29 cellular contexts compared by ENCODE assay signal in the genomic region with DNA sequence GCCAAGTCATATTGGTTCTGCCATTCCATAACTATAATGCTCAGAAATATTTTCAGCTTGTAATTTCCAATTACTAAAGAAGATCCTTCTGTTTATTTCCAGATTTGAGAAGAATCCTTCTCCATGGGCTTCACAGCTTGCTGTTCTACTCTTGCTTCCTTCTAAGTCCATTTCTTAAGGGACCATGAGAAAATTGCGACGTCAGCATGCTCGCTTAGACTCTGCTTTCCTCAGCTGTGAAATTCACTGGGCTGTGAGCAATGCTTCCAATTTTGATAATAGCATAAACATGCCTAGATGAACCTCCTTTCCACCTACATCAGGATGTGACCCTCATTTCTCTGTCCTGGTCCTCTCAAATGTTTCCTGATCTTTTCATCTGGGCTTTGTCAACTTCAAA.
"Had no signal": no experiment of that assay in that cellular context is flagged by ENCODE, and none has a peak within 500 bp of the region (broad histone marks: within the 10 kb centered on the region; RNA-seq: fewer than 3 reads in every experiment).

No MANE protein-coding gene starts in this region.

- H3K4me3 ChIP-seq: stomach, suprapubic skin, testis, thoracic aorta, thyroid gland, tibial artery, tibial nerve, transverse colon, upper lobe of left lung, upper lobe of right lung, uterus, vagina had no signal

- DNase-seq: stimulated activated CD4-positive, alpha-beta T cell treated with anti-CD3 and anti-CD28 coated beads, Interleukin-2, amount 100 ng/mL, for 48 hours; stimulated activated CD4-positive, alpha-beta T cell treated with anti-CD3 and anti-CD28 coated beads, Interleukin-4, amount 100 ng/mL, for 1 hour; stimulated activated CD4-positive, alpha-beta T cell treated with anti-CD3 and anti-CD28 coated beads, Interleukin-4, amount 100 ng/mL, for 24 hours; stimulated activated CD4-positive, alpha-beta T cell treated with anti-CD3 and anti-CD28 coated beads, Interleukin-4, amount 100 ng/mL, for 4 hours; stimulated activated CD8-positive, alpha-beta memory T cell treated with anti-CD3 and anti-CD28 coated beads, Interleukin-4, amount 100 ng/mL, for 48 hours; stimulated activated naive B cell treated with anti-CD40 and anti-IgM and Interleukin-4, amounts not matched to agents 10 μg/mL and 1 μg/mL and 100 μg/mL, for 72 hours; stimulated activated naive CD4-positive, alpha-beta T cell; stimulated activated naive CD4-positive, alpha-beta T cell treated with Interleukin-2 at 50 U/mL for 16 hours; stimulated activated naive CD8-positive, alpha-beta T cell treated with anti-CD3 and anti-CD28 coated beads, Interleukin-15, amount 100 ng/mL, for 72 hours; stimulated activated naive CD8-positive, alpha-beta T cell treated with anti-CD3 and anti-CD28 coated beads, Interleukin-15, Interleukin-2, amounts not matched to agents 100 U/mL and 50 U/mL, for 24 hours; stomach; substantia nigra; testis; thyroid gland; tibial artery; transverse colon; trophoblast cell; upper lobe of left lung; upper lobe of right lung; uterus had no signal

- H3K27ac Mint-ChIP-seq: stimulated activated effector memory CD8-positive, alpha-beta T cell treated with anti-CD3 and anti-CD28 coated beads, Interleukin-12 subunit alpha, Interleukin-12 subunit beta, amount 100 ng/mL, for 72 hours; stimulated activated memory B cell treated with anti-CD40 and anti-IgM and Interleukin-4, amounts not matched to agents 10 μg/mL and 1 μg/mL and 100 μg/mL, for 72 hours; stimulated activated naive B cell treated with anti-CD40 and anti-IgM and Interleukin-4, amounts not matched to agents 10 μg/mL and 1 μg/mL and 100 μg/mL, for 72 hours; stimulated activated naive CD8-positive, alpha-beta T cell treated with anti-CD3 and anti-CD28 coated beads, Interleukin-15, amount 100 ng/mL, for 72 hours; stimulated activated naive CD8-positive, alpha-beta T cell treated with anti-CD3 and anti-CD28 coated beads, Interleukin-15, Interleukin-2, amounts not matched to agents 100 ng/mL and 50 ng/mL, for 24 hours; type B pancreatic cell had no signal

- FAIRE-seq: urothelium cell line had no signal

- H3K27ac ChIP-seq: stomach, suprapubic skin, testis, thoracic aorta, thyroid gland, tibial artery, tibial nerve, transverse colon, upper lobe of left lung, upper lobe of right lung, uterus, vagina had no signal

- H3K9me3 ChIP-seq: suprapubic skin, testis, thoracic aorta, thyroid gland, tibial artery, tibial nerve, transverse colon, upper lobe of left lung, upper lobe of right lung, uterus, vagina had no signal

- H3K4me1 ChIP-seq: stomach, testis, thyroid gland, tibial artery, tibial nerve, transverse colon, upper lobe of left lung, upper lobe of right lung, uterus, vagina had no signal

- H3K36me3 Mint-ChIP-seq: stimulated activated effector memory CD8-positive, alpha-beta T cell treated with anti-CD3 and anti-CD28 coated beads, Interleukin-12 subunit alpha, Interleukin-12 subunit beta, amount 100 ng/mL, for 72 hours; stimulated activated memory B cell treated with anti-CD40 and anti-IgM and Interleukin-4, amounts not matched to agents 10 μg/mL and 1 μg/mL and 100 μg/mL, for 72 hours; stimulated activated naive B cell treated with anti-CD40 and anti-IgM and Interleukin-4, amounts not matched to agents 10 μg/mL and 1 μg/mL and 100 μg/mL, for 72 hours; type B pancreatic cell had no signal

- H3K4me3 Mint-ChIP-seq: stimulated activated effector memory CD8-positive, alpha-beta T cell treated with anti-CD3 and anti-CD28 coated beads, Interleukin-12 subunit alpha, Interleukin-12 subunit beta, amount 100 ng/mL, for 72 hours; stimulated activated memory B cell treated with anti-CD40 and anti-IgM and Interleukin-4, amounts not matched to agents 10 μg/mL and 1 μg/mL and 100 μg/mL, for 72 hours; stimulated activated naive B cell treated with anti-CD40 and anti-IgM and Interleukin-4, amounts not matched to agents 10 μg/mL and 1 μg/mL and 100 μg/mL, for 72 hours; stimulated activated naive CD8-positive, alpha-beta T cell treated with anti-CD3 and anti-CD28 coated beads, Interleukin-15, amount 100 ng/mL, for 72 hours; stimulated activated naive CD8-positive, alpha-beta T cell treated with anti-CD3 and anti-CD28 coated beads, Interleukin-15, Interleukin-2, amounts not matched to agents 100 ng/mL and 50 ng/mL, for 24 hours; type B pancreatic cell had no signal

- H3K9me3 Mint-ChIP-seq: type B pancreatic cell had no signal

- H3K27me3 Mint-ChIP-seq: stimulated activated memory B cell treated with anti-CD40 and anti-IgM and Interleukin-4, amounts not matched to agents 10 μg/mL and 1 μg/mL and 100 μg/mL, for 72 hours; stimulated activated naive B cell treated with anti-CD40 and anti-IgM and Interleukin-4, amounts not matched to agents 10 μg/mL and 1 μg/mL and 100 μg/mL, for 72 hours; stimulated activated naive CD8-positive, alpha-beta T cell treated with anti-CD3 and anti-CD28 coated beads, Interleukin-15, amount 100 ng/mL, for 72 hours; stimulated activated naive CD8-positive, alpha-beta T cell treated with anti-CD3 and anti-CD28 coated beads, Interleukin-15, Interleukin-2, amounts not matched to agents 100 ng/mL and 50 ng/mL, for 24 hours had no signal

- H3K27me3 ChIP-seq: stomach, suprapubic skin, testis, thyroid gland, tibial artery, tibial nerve, transverse colon, upper lobe of left lung, upper lobe of right lung, uterus, vagina had no signal

- ATAC-seq: stimulated activated effector memory CD8-positive, alpha-beta T cell treated with anti-CD3 and anti-CD28 coated beads, Interleukin-12 subunit alpha, Interleukin-12 subunit beta, amount 100 ng/mL, for 72 hours; stimulated activated memory B cell treated with anti-CD40 and anti-IgM and Interleukin-4, amounts not matched to agents 10 μg/mL and 1 μg/mL and 100 μg/mL, for 72 hours; stimulated activated naive B cell treated with anti-CD40 and anti-IgM and Interleukin-4, amounts not matched to agents 10 μg/mL and 1 μg/mL and 100 μg/mL, for 72 hours; stimulated activated naive CD8-positive, alpha-beta T cell treated with anti-CD3 and anti-CD28 coated beads, Interleukin-15, amount 100 ng/mL, for 72 hours; stimulated activated naive CD8-positive, alpha-beta T cell treated with anti-CD3 and anti-CD28 coated beads, Interleukin-15, Interleukin-2, amounts not matched to agents 100 U/mL and 50 U/mL, for 24 hours; upper lobe of right lung had no signal

- H3K4me1 Mint-ChIP-seq: stimulated activated effector memory CD8-positive, alpha-beta T cell treated with anti-CD3 and anti-CD28 coated beads, Interleukin-12 subunit alpha, Interleukin-12 subunit beta, amount 100 ng/mL, for 72 hours; stimulated activated memory B cell treated with anti-CD40 and anti-IgM and Interleukin-4, amounts not matched to agents 10 μg/mL and 1 μg/mL and 100 μg/mL, for 72 hours; stimulated activated naive B cell treated with anti-CD40 and anti-IgM and Interleukin-4, amounts not matched to agents 10 μg/mL and 1 μg/mL and 100 μg/mL, for 72 hours; stimulated activated naive CD8-positive, alpha-beta T cell treated with anti-CD3 and anti-CD28 coated beads, Interleukin-15, amount 100 ng/mL, for 72 hours had no signal

- H3K36me3 ChIP-seq: stomach, suprapubic skin, thoracic aorta, thyroid gland, tibial artery, tibial nerve, transverse colon, upper lobe of left lung, upper lobe of right lung, uterus, vagina had no signal
